ENCODE assay signal across 8 cellular contexts in the genomic region with DNA sequence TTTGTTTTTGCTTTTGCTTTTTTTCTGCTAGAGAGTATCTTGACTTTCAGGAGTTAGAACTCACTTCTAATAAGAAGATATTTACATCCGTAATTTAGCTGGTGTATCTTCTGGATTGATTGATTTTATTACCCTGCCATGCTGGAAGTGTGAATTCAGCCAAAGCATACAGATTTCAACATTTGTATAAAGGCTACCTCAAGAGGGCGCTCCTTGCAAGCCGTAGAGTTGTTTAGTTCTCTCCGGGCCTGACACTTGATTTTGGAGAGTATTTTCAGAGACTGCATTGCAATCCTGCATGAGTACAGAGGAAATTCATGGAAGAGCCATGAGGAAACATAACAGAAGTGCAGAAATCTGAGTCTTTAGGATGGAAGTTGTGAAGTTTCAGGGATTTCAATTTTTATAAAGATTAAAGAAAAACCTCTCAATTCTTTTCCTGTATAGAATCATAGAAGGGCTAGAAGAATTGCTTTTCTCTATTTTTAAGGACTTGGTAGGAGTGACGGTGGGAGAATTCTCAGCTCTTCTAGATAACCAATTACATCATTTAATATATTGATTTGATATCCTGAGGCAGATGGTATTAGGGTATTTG.
DNase-seq lines count a peak whose midpoint lies in the region; ATAC-seq and TF ChIP-seq lines count a peak whose summit lies in the region.

No MANE protein-coding gene starts in this region.

- ATAC-seq in HG03045 (IDR thresholded peaks at IDR 0.05; ENCODE audit: unreplicated experiment) (peak; percentile 56), HG03135 (IDR thresholded peaks at IDR 0.05; ENCODE audit: unreplicated experiment) (no peak)

- peak; percentile 72 for TF ChIP-seq CTCF in GM12872 (IDR thresholded peaks at IDR 0.05; ENCODE audit: insufficient read depth, low read depth, low read length)

- DNase-seq in NCI-H446 (lab: John Stamatoyannopoulos, UW) (peak; percentile 73 to 79), dedifferentiated amniotic fluid mesenchymal stem cell (ENCODE audit: extremely low spot score) (peak; percentile 83), medulla oblongata (ENCODE audit: extremely low spot score) (peak; percentile 83)
- DNase-seq in activated CD4-positive, alpha-beta T cell treated with anti-CD3 and anti-CD28 coated beads for 4 hours = peak; percentile 58 to 75
- DNase-seq in stimulated activated CD8-positive, alpha-beta memory T cell treated with anti-CD3 and anti-CD28 coated beads, Interleukin-4, amount 100 ng/mL, for 4 hours (ENCODE audit: low read depth in 2 of 2, low spot score in 1 of 2) = peak; percentile 3 to 23

Comparison
In these comparisons a context has a peak if more than half of its experiments do, and no peak if none do; other contexts are left out.
1. DNase-seq: peak in every context shown above with its lines; median percentile 83 in dedifferentiated amniotic fluid mesenchymal stem cell; 83 in medulla oblongata; 76 in NCI-H446; 66 in activated CD4-positive, alpha-beta T cell treated with anti-CD3 and anti-CD28 coated beads for 4 hours; 13 in stimulated activated CD8-positive, alpha-beta memory T cell treated with anti-CD3 and anti-CD28 coated beads, Interleukin-4, amount 100 ng/mL, for 4 hours.